ENCODE assay signal across 17 cellular contexts in genomic region chr6:85453052-85453451, GRCh38. TPM values are rescaled to one million over a fixed set of nuclear protein-coding genes. Genes with fewer than 3 reads are reported as not detected.
DNase-seq lines count a peak whose midpoint lies in the region; ATAC-seq and TF ChIP-seq lines count a peak whose summit lies in the region.
"Had no signal": no experiment of that assay in that cellular context is flagged by ENCODE, and none has a peak within 500 bp of the region (broad histone marks: within the 10 kb centered on the region; RNA-seq: fewer than 3 reads in every experiment).

No MANE protein-coding gene starts in this region.

- no peak for TF ChIP-seq RAD21 in SK-N-SH (IDR thresholded peaks at IDR 0.05; ENCODE audit: low read length)

- H3K4me2 ChIP-seq in SK-N-SH = peak overlapping the region; percentile 92

- POLR2A ChIA-PET in SK-N-SH (lab: Yijun Ruan, JAX) = no interaction called here

- H3F3A ChIP-seq in SK-N-SH (replicated peaks; ENCODE audit: insufficient read depth) = peaks cover 61% of the 10 kb centered on the region

- DNase-seq in SK-N-SH (no peak), SK-N-MC (ENCODE audit: low read depth, low spot score) (no peak), epithelial cell of prostate (ENCODE audit: low read depth, low spot score) (no peak), skeletal muscle cell (ENCODE audit: low read depth) (no peak), middle frontal gyrus (ENCODE audit: extremely low spot score, low spot score) (no peak), NCI-H1092 (lab: John Stamatoyannopoulos, UW) (no peak)
- no peak for DNase-seq in effector CD4-positive, alpha-beta T cell
- DNase-seq: activated CD8-positive, alpha-beta memory T cell treated with anti-CD3 and anti-CD28 coated beads, Interleukin-2, amount 50 U/mL, for 48 hours; DMS 273 treated with DMSO at 0.1 percent for 48 hours; MV-4-11; NCI-H446 treated with DMSO at 0.1 percent for 48 hours; nephron progenitor cell; PC-3; small intestine; trophoblast cell had no signal

- H3K79me2 ChIP-seq in SK-N-SH (ENCODE audit: insufficient read depth) = peaks cover 100% of the 10 kb centered on the region

- CTCF ChIA-PET in SK-N-SH (lab: Yijun Ruan, JAX) = interaction anchor here (1.0 kb wide), 1 partner anchor 31 kb away, joined by 3 read pairs; no protein-coding TSS in a partner anchor

- H2AFZ ChIP-seq in SK-N-SH (ENCODE audit: low read depth) = no peak overlapping the region

- TF ChIP-seq CTCF in SK-N-SH (IDR thresholded peaks at IDR 0.05) = no peak

- H3K9me3 ChIP-seq in SK-N-SH (no peaks in the 10 kb centered on the region), SK-N-MC (ENCODE audit: low read depth, low read length) (no peaks in the 10 kb centered on the region)

- no peak for ATAC-seq in SK-N-SH treated with all-trans-retinoic acid at 6 μM for 48 hours
- ATAC-seq: PC-3 had no signal

- 77% methylated on average over 2 of the region's 2 CpGs for WGBS in SK-N-SH (ENCODE audit: low lambda C conversion rate)

- H3K27ac ChIP-seq in SK-N-SH (ENCODE audit: low read depth in 2 of 2, low read length in 1 of 2) (peak overlapping the region; percentile 56 to 100; a peak in 3 of 4 replicates), SK-N-MC (0 out of 2 replicates have a peak overlapping the region, but pooled peaks have one; percentile 39), epithelial cell of prostate (peak overlapping the region; percentile 98)
- H3K27ac ChIP-seq: 22Rv1 had no signal

- H3K27me3 ChIP-seq in SK-N-SH (ENCODE audit: insufficient read depth) = no peaks in the 10 kb centered on the region

- H3K4me3 ChIP-seq in SK-N-SH (ENCODE audit: low read depth in 2 of 2, low read length in 1 of 2) = peak overlapping the region; percentile 81 to 87; a peak in 3 of 4 replicates
- H3K4me3 ChIP-seq in SK-N-MC = peak overlapping the region; percentile 14; the same call in 1 of the 2 replicates
- peak overlapping the region; percentile 15 for H3K4me3 ChIP-seq in skeletal muscle cell (ENCODE audit: low read depth, low read length)

- H3K4me1 ChIP-seq in SK-N-SH (ENCODE audit: control insufficient read depth in 1 of 2, insufficient read depth in 2 of 2, low read depth in 1 of 2, low read length in 1 of 2) = peaks cover 10 to 26% of the 10 kb centered on the region in 2 experiments

- TF ChIP-seq EP300 in SK-N-SH (IDR thresholded peaks at IDR 0.05; ENCODE audit: borderline replicate concordance in 1 of 2, low read depth in 1 of 2, low read length in 1 of 2) = no peak

- H3K9me2 ChIP-seq in SK-N-SH = no peaks in the 10 kb centered on the region

- peaks cover 20% of the 10 kb centered on the region; the same call in 1 of the 2 replicates for H4K20me1 ChIP-seq in SK-N-SH (ENCODE audit: insufficient read depth)

- H3K9ac ChIP-seq in SK-N-SH (peak overlapping the region; percentile 99), SK-N-MC (ENCODE audit: insufficient read length) (peak overlapping the region; percentile 20)

- H3K36me3 ChIP-seq in SK-N-SH (replicated peaks in 1 of 2; ENCODE audit: control insufficient read depth in 1 of 2, insufficient read depth in 2 of 2, low read length in 1 of 2) (peaks cover 17 to 36% of the 10 kb centered on the region in 2 experiments), SK-N-MC (ENCODE audit: insufficient read depth, low read length) (no peaks in the 10 kb centered on the region)

TF ChIP-seq in SK-N-SH, 30 proteins besides CTCF, POLR2A, EP300 and RAD21:
- TF ChIP-seq RFX5 (IDR thresholded peaks at IDR 0.05; ENCODE audit: low read length) (no peak), SMC3 (IDR thresholded peaks at IDR 0.05; ENCODE audit: low read depth, low read length) (no peak), GABPA (IDR thresholded peaks at IDR 0.05; ENCODE audit: low read depth) (no peak), TAF1 (IDR thresholded peaks at IDR 0.05; ENCODE audit: borderline replicate concordance, low read depth, low read length) (no peak), FOSL2 (IDR thresholded peaks at IDR 0.05; ENCODE audit: borderline replicate concordance, low read depth) (no peak), IRF3 (IDR thresholded peaks at IDR 0.05; ENCODE audit: low read depth, low read length) (no peak), FOXM1 (IDR thresholded peaks at IDR 0.05; ENCODE audit: low read depth) (no peak), YY1 (IDR thresholded peaks at IDR 0.05; ENCODE audit: low read depth) (no peak), FOXJ3 (CRISPR knock-in tag; IDR thresholded peaks at IDR 0.05) (no peak), ELF1 (IDR thresholded peaks at IDR 0.05) (no peak), ZBTB33 (IDR thresholded peaks at IDR 0.05; ENCODE audit: borderline replicate concordance, low read depth) (no peak), GATA2 (CRISPR knock-in tag; IDR thresholded peaks at IDR 0.05) (no peak)

TF ChIP-seq in SK-N-SH treated with all-trans-retinoic acid at 6 μM for 48 hours, 23 proteins besides CTCF, POLR2A, EP300 and RAD21 (continues in another document):
- TF ChIP-seq TCF4 (CRISPR knock-in tag; IDR thresholded peaks at IDR 0.05; ENCODE audit: borderline replicate concordance) = no peak
- TF ChIP-seq CSRNP3 (CRISPR knock-in tag; IDR thresholded peaks at IDR 0.05) = no peak
- TF ChIP-seq ESRRG (CRISPR knock-in tag; IDR thresholded peaks at IDR 0.05) = no peak
- TF ChIP-seq ZFP30 (CRISPR knock-in tag; IDR thresholded peaks at IDR 0.05) = no peak
- no peak for TF ChIP-seq TSHZ2 (CRISPR knock-in tag; IDR thresholded peaks at IDR 0.05)
- no peak for TF ChIP-seq ZNF565 (CRISPR knock-in tag; conservative IDR thresholded peaks at IDR 0.05; ENCODE audit: low read depth)
- no peak for TF ChIP-seq POU6F1 (CRISPR knock-in tag; IDR thresholded peaks at IDR 0.05; ENCODE audit: borderline replicate concordance, low read depth)
- no peak for TF ChIP-seq RARB (CRISPR knock-in tag; IDR thresholded peaks at IDR 0.05)
- TF ChIP-seq OSR1 (CRISPR knock-in tag; IDR thresholded peaks at IDR 0.05) = no peak
- TF ChIP-seq CSDC2 (CRISPR knock-in tag; IDR thresholded peaks at IDR 0.05) = no peak
- no peak for TF ChIP-seq ZNF8 (CRISPR knock-in tag; IDR thresholded peaks at IDR 0.05)
- no peak for TF ChIP-seq ZC3H10 (CRISPR knock-in tag; IDR thresholded peaks at IDR 0.05)
- TF ChIP-seq PPARA (CRISPR knock-in tag; IDR thresholded peaks at IDR 0.05; ENCODE audit: borderline replicate concordance) = no peak
- no peak for TF ChIP-seq TOX (CRISPR knock-in tag; IDR thresholded peaks at IDR 0.05; ENCODE audit: borderline replicate concordance)
- no peak for TF ChIP-seq ARNTL (CRISPR knock-in tag; IDR thresholded peaks at IDR 0.05; ENCODE audit: borderline replicate concordance, low read depth)

RNA-seq across cellular contexts. Expression of gene NT5E, which starts 3.2 kb away (rescaled TPM):
- polyA plus RNA-seq in SK-N-SH (2012; rRNA removed) = 443 and 528 TPM in 2 replicates
- polyA plus RNA-seq in SK-N-SH (2012; cell fraction: cytosol; rRNA removed) = 569 and 615 TPM in 2 replicates
- 256 and 330 TPM in 2 replicates for polyA plus RNA-seq in SK-N-SH (2012; cell fraction: nucleus; rRNA removed)

Comparison
In these comparisons a context has a peak if more than half of its experiments do, and no peak if none do; other contexts are left out.
1. H3K27ac ChIP-seq: peak in every context shown above with its lines; median percentile 98 in epithelial cell of prostate; 78 in SK-N-SH; 39 in SK-N-MC.
2. H3K4me3 ChIP-seq: peak in every context shown above with its lines; median percentile 84 in SK-N-SH; 15 in skeletal muscle cell; 14 in SK-N-MC.